ENCODE assay signal across 1 cellular context in genomic region chr19:33168528-33168927, GRCh38.
TF ChIP-seq lines count a peak whose summit lies in the region.

No MANE protein-coding gene starts in this region.

TF ChIP-seq in A549, 52 proteins besides CTCF, POLR2A, EP300 and RAD21 (continued from another document):
- TF ChIP-seq REST (IDR thresholded peaks at IDR 0.05) (no peak), MYC (IDR thresholded peaks at IDR 0.05; ENCODE audit: borderline replicate concordance, low read length) (no peak), MAX (IDR thresholded peaks at IDR 0.05) (no peak), HOXB13 (CRISPR knock-in tag; IDR thresholded peaks at IDR 0.05; ENCODE audit: low read depth) (no peak), RCOR1 (IDR thresholded peaks at IDR 0.05; ENCODE audit: low read depth, low read length) (no peak)
